Comparison of ENCODE assay signal across 8 cellular contexts in genomic region chr4:56434599-56435000, GRCh38. TPM values are rescaled to one million over a fixed set of nuclear protein-coding genes. Genes with fewer than 3 reads are reported as not detected.
DNase-seq lines count a peak whose midpoint lies in the region; ATAC-seq, FAIRE-seq and TF ChIP-seq lines count a peak whose summit lies in the region.

No MANE protein-coding gene starts in this region.

- peak overlapping the region; percentile 95 for H3K9ac ChIP-seq in mesenchymal stem cell (ENCODE audit: low read length)

- no peak for FAIRE-seq in bronchial epithelial cell (lab: Jason Lieb, UNC)

- DNase-seq in Right ventricle myocardium inferior (ENCODE audit: missing footprints) (peak; percentile 84), left cardiac atrium (no peak), NCI-H524 treated with DMSO at 0.1 percent for 48 hours (lab: John Stamatoyannopoulos, UW) (peak; percentile 2), bronchial epithelial cell (ENCODE audit: low read depth) (peak; percentile 41), mesenchymal stem cell (no peak), NCI-H510A (lab: John Stamatoyannopoulos, UW) (no peak), cerebellar nuclear complex (lab: John Stamatoyannopoulos, UW) (no peak)

- no peak overlapping the region for H2BK5ac ChIP-seq in mesenchymal stem cell (ENCODE audit: low read depth, low read length, poor library complexity, severe bottlenecking)

- peaks cover 5% of the 10 kb centered on the region for H3K4me1 ChIP-seq in mesenchymal stem cell (ENCODE audit: control insufficient read depth, insufficient read depth, low read depth, low read length)

- no peak overlapping the region for H4K91ac ChIP-seq in mesenchymal stem cell (ENCODE audit: low read length)

- peak overlapping the region; percentile 89 for H3K4me3 ChIP-seq in bronchial epithelial cell (ENCODE audit: low read depth, low read length)
- H3K4me3 ChIP-seq in mesenchymal stem cell (ENCODE audit: insufficient read depth in 1 of 2, low read depth in 1 of 2, low read length in 2 of 2) = peak overlapping the region; percentile 73 to 97

- ATAC-seq in Right ventricle myocardium inferior (no peak), left cardiac atrium (no peak), GM18520 (IDR thresholded peaks at IDR 0.05; ENCODE audit: unreplicated experiment) (no peak)

- H3K27me3 ChIP-seq in bronchial epithelial cell (ENCODE audit: control insufficient read depth, insufficient read depth, low read length) (no peaks in the 10 kb centered on the region), mesenchymal stem cell (ENCODE audit: control insufficient read depth in 1 of 2, insufficient read depth in 1 of 2, low read length in 2 of 2) (no peaks in the 10 kb centered on the region)

- H3K79me1 ChIP-seq in mesenchymal stem cell (replicated peaks; ENCODE audit: low read length, poor library complexity, severe bottlenecking) = no peaks in the 10 kb centered on the region

- WGBS in mesenchymal stem cell = 1% methylated on average over 9 of the region's 9 CpGs

- peak overlapping the region; percentile 67 for H3K4me2 ChIP-seq in mesenchymal stem cell (ENCODE audit: low read length, poor library complexity, severe bottlenecking)

- H2BK120ac ChIP-seq in mesenchymal stem cell (ENCODE audit: low read depth, low read length) = no peak overlapping the region

- no peak overlapping the region for H3K18ac ChIP-seq in mesenchymal stem cell (ENCODE audit: low read depth in 1 of 2, low read length in 2 of 2)

- no peak overlapping the region for H3K23ac ChIP-seq in mesenchymal stem cell (ENCODE audit: low read length in 2 of 2)

- peak overlapping the region; percentile 8 to 11 for H3K4ac ChIP-seq in mesenchymal stem cell (ENCODE audit: low read depth in 1 of 2, low read length in 2 of 2)

- H3K36me3 ChIP-seq in bronchial epithelial cell (ENCODE audit: control insufficient read depth, insufficient read depth, low read length) (no peaks in the 10 kb centered on the region), mesenchymal stem cell (ENCODE audit: control insufficient read depth in 1 of 2, insufficient read depth in 2 of 2, low read depth in 1 of 2, low read length in 2 of 2) (no peaks in the 10 kb centered on the region)

- no peak overlapping the region for H2BK15ac ChIP-seq in mesenchymal stem cell (ENCODE audit: low read depth, poor library complexity, severe bottlenecking)

- H2AFZ ChIP-seq in mesenchymal stem cell (ENCODE audit: low read depth, low read length) = peak overlapping the region; percentile 98

- no peak overlapping the region for H4K8ac ChIP-seq in mesenchymal stem cell (ENCODE audit: low read length)

- H2AK5ac ChIP-seq in mesenchymal stem cell (ENCODE audit: low read length, severe bottlenecking) = no peak overlapping the region

- TF ChIP-seq CTCF in bronchial epithelial cell (IDR thresholded peaks at IDR 0.05; ENCODE audit: insufficient read depth, low read length, severe bottlenecking) = no peak

- H3K14ac ChIP-seq in mesenchymal stem cell (ENCODE audit: low read length in 2 of 2) = no peak overlapping the region

- intact Hi-C loops in Right ventricle myocardium inferior (cut with DNase I) (loop anchor here (10.0 kb wide), 1 partner anchor 470 kb away; the partner anchor contains the start of gene REST), left cardiac atrium (cut with DNase I) (no loop called here)

- H3K27ac ChIP-seq in mesenchymal stem cell (ENCODE audit: low read length, poor library complexity, severe bottlenecking) = peak overlapping the region; percentile 86

- no peaks in the 10 kb centered on the region for H3K9me3 ChIP-seq in mesenchymal stem cell (ENCODE audit: control insufficient read depth, low read length)

- H2BK12ac ChIP-seq in mesenchymal stem cell (ENCODE audit: low read length in 2 of 2) = no peak overlapping the region

RNA-seq across cellular contexts. Expression of gene PPAT, which starts 0.8 kb away (rescaled TPM):
- 3.1 TPM for total RNA-seq in Right ventricle myocardium inferior
- 1 to 10 TPM; 3.9 to 5.5 TPM for total RNA-seq in left cardiac atrium
- 17.4 and 33.2 TPM in 2 replicates for total RNA-seq in bronchial epithelial cell
- polyA plus RNA-seq in mesenchymal stem cell (2013, experiment 1 of 2) = 9.4 TPM
- polyA plus RNA-seq in mesenchymal stem cell (2013, experiment 2 of 2) = 10.4 TPM

RNA-seq across cellular contexts. Expression of gene PAICS, which starts 1.5 kb away (rescaled TPM):
- 21.3 TPM for total RNA-seq in Right ventricle myocardium inferior
- total RNA-seq in left cardiac atrium = 10 to 100 TPM; 21.8 to 34.6 TPM
- total RNA-seq in bronchial epithelial cell = 19.5 and 29.7 TPM in 2 replicates
- polyA plus RNA-seq in mesenchymal stem cell (2013, experiment 1 of 2) = 65.7 TPM
- polyA plus RNA-seq in mesenchymal stem cell (2013, experiment 2 of 2) = 67.3 TPM

RNA-seq across cellular contexts. Expression of gene SRP72, which starts 32.8 kb away (rescaled TPM):
- 32.4 TPM for total RNA-seq in Right ventricle myocardium inferior
- total RNA-seq in left cardiac atrium = 10 to 100 TPM; 38.9 to 56.7 TPM
- total RNA-seq in bronchial epithelial cell = 73.7 and 107 TPM in 2 replicates
- polyA plus RNA-seq in mesenchymal stem cell (2013, experiment 1 of 2) = 195 TPM
- 179 TPM for polyA plus RNA-seq in mesenchymal stem cell (2013, experiment 2 of 2)

RNA-seq across cellular contexts. Expression of gene AASDH, which starts 47.3 kb away (rescaled TPM):
- total RNA-seq in Right ventricle myocardium inferior (6.5 TPM), left cardiac atrium (1 to 10 TPM; 6.1 to 6.9 TPM), bronchial epithelial cell (12.9 and 28.9 TPM in 2 replicates)
- 3.8 TPM for polyA plus RNA-seq in mesenchymal stem cell (2013, experiment 1 of 2)
- 3.9 TPM for polyA plus RNA-seq in mesenchymal stem cell (2013, experiment 2 of 2)

Comparison
In these comparisons a context has a peak if more than half of its experiments do, and no peak if none do; other contexts are left out.
1. DNase-seq: peak in Right ventricle myocardium inferior (single experiment), NCI-H524 treated with DMSO at 0.1 percent for 48 hours (single experiment) and bronchial epithelial cell (single experiment); none in left cardiac atrium (single experiment), mesenchymal stem cell (single experiment), NCI-H510A (single experiment) and cerebellar nuclear complex (0 of 2).